ENCODE assay signal across 12 cellular contexts in genomic region chr10:75023074-75023473, GRCh38.
DNase-seq lines count a peak whose midpoint lies in the region; TF ChIP-seq lines count a peak whose summit lies in the region.
"Had no signal": no experiment of that assay in that cellular context is flagged by ENCODE, and none has a peak within 500 bp of the region (broad histone marks: within the 10 kb centered on the region; RNA-seq: fewer than 3 reads in every experiment).

No MANE protein-coding gene starts in this region.

- in situ Hi-C loops in HAP-1 (cut with MboI; ENCODE audit: low sequenced_read_pairs), result loop anchor here (10.0 kb wide), 1 partner anchor 758 kb away; no protein-coding TSS in a partner anchor

- H3K36me3 Mint-ChIP-seq in MCF 10A (ENCODE audit: insufficient read depth, unreplicated experiment), result peaks cover 57% of the 10 kb centered on the region
- peaks cover 3% of the 10 kb centered on the region for H3K36me3 Mint-ChIP-seq in activated naive CD8-positive, alpha-beta T cell treated with anti-CD3 and anti-CD28 coated beads for 36 hours
- H3K36me3 Mint-ChIP-seq in glutamatergic neuron (ENCODE audit: unreplicated experiment), result peaks cover 6% of the 10 kb centered on the region

- H3K27me3 ChIP-seq in breast epithelium (no peaks in the 10 kb centered on the region), HAP-1 (ENCODE audit: low read depth) (no peaks in the 10 kb centered on the region), right atrium auricular region (no peaks in the 10 kb centered on the region)

- H3K9me3 Mint-ChIP-seq in MCF 10A (ENCODE audit: unreplicated experiment), result no peaks in the 10 kb centered on the region
- H3K9me3 Mint-ChIP-seq in activated naive CD8-positive, alpha-beta T cell treated with anti-CD3 and anti-CD28 coated beads for 36 hours, result no peaks in the 10 kb centered on the region
- peaks cover 7% of the 10 kb centered on the region for H3K9me3 Mint-ChIP-seq in glutamatergic neuron (ENCODE audit: unreplicated experiment)
- H3K9me3 Mint-ChIP-seq: CD4-positive, alpha-beta T cell had no signal

- no peak overlapping the region for H3K27ac ChIP-seq in breast epithelium
- no peak overlapping the region for H3K27ac ChIP-seq in right atrium auricular region

- H3K4me1 ChIP-seq in breast epithelium (no peaks in the 10 kb centered on the region), HAP-1 (no peaks in the 10 kb centered on the region), right atrium auricular region (no peaks in the 10 kb centered on the region)

- CTCF ChIA-PET in MCF 10A (lab: Yijun Ruan, JAX), result interaction anchor here (0.5 to 1.2 kb wide), 3 partner anchors 11 to 770 kb away, joined by 3 read pairs; no protein-coding TSS in a partner anchor

- no peak for TF ChIP-seq POLR2A in breast epithelium (IDR thresholded peaks at IDR 0.05)

- TF ChIP-seq CTCF in MCF 10A (IDR thresholded peaks at IDR 0.05; ENCODE audit: unreplicated experiment) (no peak), breast epithelium (IDR thresholded peaks at IDR 0.05) (no peak), glutamatergic neuron (IDR thresholded peaks at IDR 0.05; ENCODE audit: partially characterized antibody, unreplicated experiment) (no peak), right atrium auricular region (IDR thresholded peaks at IDR 0.05) (no peak)

- BruUV-seq in MCF 10A (replicated peaks; lab: Mats Ljungman, UMichigan), result no TSS peak

- intact Hi-C loops in MCF 10A (cut with micrococcal nuclease) (loop anchor here (5.0 kb wide), 1 partner anchor 79 kb away; no protein-coding TSS in a partner anchor), breast epithelium (cut with DNase I; ENCODE audit: low total_unique reads) (no loop called here)

- no peak overlapping the region for H3K4me3 ChIP-seq in breast epithelium
- H3K4me3 ChIP-seq in HAP-1, result no peak overlapping the region
- H3K4me3 ChIP-seq in right atrium auricular region, result no peak overlapping the region
- H3K4me3 ChIP-seq: K562 had no signal

- no peak for DNase-seq in MCF 10A (ENCODE audit: unreplicated experiment)
- no peak for DNase-seq in breast epithelium (ENCODE audit: low spot score in 2 of 2)
- no peak for DNase-seq in activated naive CD8-positive, alpha-beta T cell treated with anti-CD3 and anti-CD28 coated beads for 36 hours
- DNase-seq in glutamatergic neuron, result no peak
- DNase-seq in HAP-1 (ENCODE audit: low spot score in 2 of 2), result no peak
- no peak for DNase-seq in right atrium auricular region (ENCODE audit: low spot score)
- no peak for DNase-seq in HuH-7.5 (ENCODE audit: low spot score)
- DNase-seq: Calu3; CD4-positive, alpha-beta T cell; DMS79; NCI-H1417 treated with DMSO at 0.1 percent for 48 hours had no signal

- H3K4me3 Mint-ChIP-seq in MCF 10A (ENCODE audit: unreplicated experiment) (no peak overlapping the region), glutamatergic neuron (ENCODE audit: unreplicated experiment) (peak overlapping the region; percentile 28)
- no peak overlapping the region for H3K4me3 Mint-ChIP-seq in activated naive CD8-positive, alpha-beta T cell treated with anti-CD3 and anti-CD28 coated beads for 36 hours
- H3K4me3 Mint-ChIP-seq: CD4-positive, alpha-beta T cell had no signal

- H3K36me3 ChIP-seq in breast epithelium, result no peaks in the 10 kb centered on the region
- H3K36me3 ChIP-seq in HAP-1 (replicated peaks), result peaks cover 2% of the 10 kb centered on the region
- H3K36me3 ChIP-seq in right atrium auricular region, result peaks cover 51% of the 10 kb centered on the region

- H3K27ac Mint-ChIP-seq in MCF 10A (ENCODE audit: low read depth, unreplicated experiment) (peak overlapping the region; percentile 73), glutamatergic neuron (ENCODE audit: unreplicated experiment) (peak overlapping the region; percentile 53)
- peak overlapping the region; percentile 29 for H3K27ac Mint-ChIP-seq in activated naive CD8-positive, alpha-beta T cell treated with anti-CD3 and anti-CD28 coated beads for 36 hours

- H3K9me3 ChIP-seq in breast epithelium (no peaks in the 10 kb centered on the region), HAP-1 (no peaks in the 10 kb centered on the region; the same call in 1 of the 2 replicates), right atrium auricular region (no peaks in the 10 kb centered on the region)

- H3K27me3 Mint-ChIP-seq in MCF 10A (ENCODE audit: insufficient read depth, unreplicated experiment) (no peaks in the 10 kb centered on the region), glutamatergic neuron (ENCODE audit: unreplicated experiment) (peaks cover 8% of the 10 kb centered on the region)
- no peaks in the 10 kb centered on the region for H3K27me3 Mint-ChIP-seq in activated naive CD8-positive, alpha-beta T cell treated with anti-CD3 and anti-CD28 coated beads for 36 hours
- H3K27me3 Mint-ChIP-seq: CD4-positive, alpha-beta T cell had no signal

- H3K4me1 Mint-ChIP-seq in MCF 10A (ENCODE audit: insufficient read depth, unreplicated experiment), result no peaks in the 10 kb centered on the region
- H3K4me1 Mint-ChIP-seq in activated naive CD8-positive, alpha-beta T cell treated with anti-CD3 and anti-CD28 coated beads for 36 hours, result peaks cover 8% of the 10 kb centered on the region
- H3K4me1 Mint-ChIP-seq in glutamatergic neuron (ENCODE audit: low read depth, unreplicated experiment), result peaks cover 45% of the 10 kb centered on the region

- POLR2A ChIA-PET in MCF 10A (lab: Yijun Ruan, JAX), result no interaction called here
